8 cellular contexts compared by ENCODE assay signal in the genomic region with DNA sequence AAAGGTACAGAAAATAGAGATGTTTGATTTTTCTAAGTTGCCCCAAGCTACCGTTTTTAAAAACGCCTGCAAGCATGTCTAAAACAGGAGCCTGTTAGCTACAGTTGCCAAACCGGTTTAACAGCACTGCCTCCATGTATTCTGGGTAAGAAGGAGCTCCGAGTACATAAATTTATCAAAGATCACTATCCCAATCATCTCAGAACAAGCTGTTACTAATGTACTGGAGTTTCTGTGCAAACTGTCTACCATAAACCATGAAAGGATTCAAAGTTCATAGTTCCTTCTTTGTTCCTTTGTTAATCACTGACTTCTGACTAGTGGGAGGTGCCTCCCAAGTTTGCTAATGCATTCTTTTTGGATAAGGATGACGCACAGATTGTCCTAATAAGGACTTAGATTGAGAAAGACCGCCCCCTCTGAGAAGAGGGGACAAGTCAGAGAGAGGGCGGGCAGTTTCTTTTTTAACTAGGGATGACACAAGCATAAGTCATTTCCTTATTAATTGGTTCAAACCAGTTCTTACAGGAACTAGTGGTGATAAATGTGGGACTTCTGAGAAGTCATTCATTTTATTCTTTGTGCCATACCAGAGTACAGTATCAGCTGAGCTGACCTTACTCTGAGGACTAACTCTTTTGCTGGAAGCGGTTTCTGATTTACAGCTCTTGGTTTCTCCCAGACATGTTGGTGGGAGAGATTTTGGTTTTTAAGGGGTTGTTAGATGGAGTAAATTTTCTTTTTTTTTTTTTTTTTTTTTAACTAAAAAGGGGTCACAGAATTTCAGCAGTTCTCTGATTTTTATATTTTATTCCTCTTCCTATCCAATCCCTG. TPM values are rescaled to one million over a fixed set of nuclear protein-coding genes. Genes with fewer than 3 reads are reported as not detected.
DNase-seq lines count a peak whose midpoint lies in the region; ATAC-seq and TF ChIP-seq lines count a peak whose summit lies in the region.

No MANE protein-coding gene starts in this region.

- peaks cover 8% of the 10 kb centered on the region for H3K27me3 Mint-ChIP-seq in activated naive CD4-positive, alpha-beta T cell treated with anti-CD3 and anti-CD28 coated beads for 36 hours (ENCODE audit: low read depth)

- peaks cover 33% of the 10 kb centered on the region for H3K79me2 ChIP-seq in DND-41 (ENCODE audit: insufficient read depth, low read length)

- H3K9me3 ChIP-seq in DND-41 (ENCODE audit: insufficient read depth, low read length, severe bottlenecking) (no peaks in the 10 kb centered on the region), neutrophil (no peaks in the 10 kb centered on the region)

- H3K4me1 ChIP-seq in DND-41 (ENCODE audit: insufficient read depth, low read length) (peaks cover 45% of the 10 kb centered on the region), neutrophil (ENCODE audit: control insufficient read depth in 1 of 2, insufficient read depth in 1 of 2, low read depth in 1 of 2, low read length in 1 of 2) (peaks cover 27 to 50% of the 10 kb centered on the region in 2 experiments)

- H3K4me3 Mint-ChIP-seq in activated naive CD4-positive, alpha-beta T cell treated with anti-CD3 and anti-CD28 coated beads for 36 hours: peak overlapping the region; percentile 100

- TF ChIP-seq CTCF in DND-41 (IDR thresholded peaks at IDR 0.05; ENCODE audit: borderline replicate concordance, extremely low read depth, low read length, poor library complexity, severe bottlenecking): no peak
- TF ChIP-seq CTCF in neutrophil (IDR thresholded peaks at IDR 0.05): no peak

- H4K20me1 ChIP-seq in DND-41 (ENCODE audit: insufficient read depth, low read length): no peaks in the 10 kb centered on the region

- peak overlapping the region; percentile 45 to 71; a peak in 3 of 4 replicates for H3K4me3 ChIP-seq in DND-41 (ENCODE audit: low read depth in 1 of 2, low read length in 2 of 2)
- peak overlapping the region; percentile 37 to 83 for H3K4me3 ChIP-seq in neutrophil (ENCODE audit: low read depth in 1 of 2, low read length in 1 of 2)

- H3K27ac ChIP-seq in DND-41 (ENCODE audit: low read length): peak overlapping the region; percentile 92
- H3K27ac ChIP-seq in neutrophil: peak overlapping the region; percentile 83

- H3K4me1 Mint-ChIP-seq in activated naive CD4-positive, alpha-beta T cell treated with anti-CD3 and anti-CD28 coated beads for 36 hours (ENCODE audit: low read depth): peaks cover 57% of the 10 kb centered on the region

- peak overlapping the region; percentile 72 for H3K4me2 ChIP-seq in DND-41 (ENCODE audit: insufficient read depth, low read length)

- H3K9me3 Mint-ChIP-seq in activated naive CD4-positive, alpha-beta T cell treated with anti-CD3 and anti-CD28 coated beads for 36 hours: no peaks in the 10 kb centered on the region

- DNase-seq in DND-41: peak; percentile 81
- peak; percentile 77 for DNase-seq in OCI-M2 (lab: John Stamatoyannopoulos, UW; ENCODE audit: unreplicated experiment)
- peak; percentile 81 for DNase-seq in activated naive CD4-positive, alpha-beta T cell treated with anti-CD3 and anti-CD28 coated beads for 36 hours
- DNase-seq in foreskin melanocyte: peak; percentile 100
- DNase-seq in mesenteric fat pad (ENCODE audit: low spot score): no peak

- intact Hi-C loops in activated naive CD4-positive, alpha-beta T cell treated with anti-CD3 and anti-CD28 coated beads for 36 hours (cut with micrococcal nuclease): no loop called here

- H3K27me3 ChIP-seq in DND-41 (ENCODE audit: insufficient read depth, low read length, poor library complexity): no peaks in the 10 kb centered on the region
- H3K27me3 ChIP-seq in neutrophil: no peaks in the 10 kb centered on the region

- H3K36me3 Mint-ChIP-seq in activated naive CD4-positive, alpha-beta T cell treated with anti-CD3 and anti-CD28 coated beads for 36 hours (ENCODE audit: low read depth): peaks cover 62% of the 10 kb centered on the region

- peak; percentile 95 for ATAC-seq in DND-41 (ENCODE audit: insufficient read depth, low read depth)
- ATAC-seq in GM21360 (IDR thresholded peaks at IDR 0.05; ENCODE audit: unreplicated experiment): peak; percentile 78
- peak; percentile 53 for ATAC-seq in HG03575 (IDR thresholded peaks at IDR 0.05; ENCODE audit: extremely low read depth, insufficient number of reproducible peaks, low FRiP score, unreplicated experiment)

- peak overlapping the region; percentile 72 for H3K9ac ChIP-seq in DND-41 (ENCODE audit: low read depth, low read length)

- peaks cover 27% of the 10 kb centered on the region for H3K36me3 ChIP-seq in DND-41 (ENCODE audit: insufficient read depth, low read length)
- peaks cover 77% of the 10 kb centered on the region for H3K36me3 ChIP-seq in neutrophil

- peak overlapping the region; percentile 68; the same call in 1 of the 2 replicates for H2AFZ ChIP-seq in DND-41 (ENCODE audit: low read depth, low read length)

- peak overlapping the region; percentile 100 for H3K27ac Mint-ChIP-seq in activated naive CD4-positive, alpha-beta T cell treated with anti-CD3 and anti-CD28 coated beads for 36 hours

- CTCF ChIA-PET in activated naive CD4-positive, alpha-beta T cell treated with anti-CD3 and anti-CD28 coated beads for 36 hours (lab: Charles Lee): interaction anchor here (0.6 to 2.6 kb wide), 10 partner anchors 8 to 85 kb away, joined by 3 to 13 read pairs (median 7); no protein-coding TSS in a partner anchor

RNA-seq across cellular contexts. Expression of a gene that starts 55.2 kb away (rescaled TPM):
- 10 to 100 TPM; 15.2 to 15.4 TPM for total RNA-seq in activated naive CD4-positive, alpha-beta T cell treated with anti-CD3 and anti-CD28 coated beads for 36 hours
- 6.8 TPM for total RNA-seq in mesenteric fat pad

RNA-seq across cellular contexts. Expression of a gene that starts 55.3 kb away (rescaled TPM):
- 10 to 100 TPM; 42.1 to 48.5 TPM for total RNA-seq in activated naive CD4-positive, alpha-beta T cell treated with anti-CD3 and anti-CD28 coated beads for 36 hours
- 43.0 TPM for total RNA-seq in mesenteric fat pad
